23 cellular contexts compared by ENCODE assay signal in genomic region chr16:28876016-28876659, GRCh38. TPM values are rescaled to one million over a fixed set of nuclear protein-coding genes. Genes with fewer than 3 reads are reported as not detected.
DNase-seq lines count a peak whose midpoint lies in the region; ATAC-seq and TF ChIP-seq lines count a peak whose summit lies in the region.
"Had no signal": no experiment of that assay in that cellular context is flagged by ENCODE, and none has a peak within 500 bp of the region (broad histone marks: within the 10 kb centered on the region; RNA-seq: fewer than 3 reads in every experiment).

No MANE protein-coding gene starts in this region.

- H3K27me3 ChIP-seq in left ventricle myocardium inferior (ENCODE audit: low read depth) (peaks cover 9% of the 10 kb centered on the region), skeletal muscle tissue (ENCODE audit: control insufficient read depth in 3 of 3, insufficient read depth in 3 of 3, low read length in 3 of 3) (peaks cover 0 to 5% (median 3%) of the 10 kb centered on the region in 3 donors)

- peak; percentile 56 for DNase-seq in Right ventricle myocardium inferior (ENCODE audit: missing footprints)
- no peak for DNase-seq in left ventricle myocardium inferior
- peak; percentile 11 for DNase-seq in amniotic epithelial cell (ENCODE audit: low read depth)
- DNase-seq in activated T-cell treated with anti-CD3 and anti-CD28 coated beads for 4 hours = no peak
- no peak for DNase-seq in NCI-H345 (lab: John Stamatoyannopoulos, UW)
- DNase-seq: activated CD4-positive, alpha-beta T cell treated with anti-CD3 and anti-CD28 coated beads, Interleukin-2, amount 10 ng/mL, durations not matched to agents 7 days and 5 days; AML-193; DMS79; GF-D8; glutamatergic neuron; HCEC 1CT; left colon; mesenchymal stem cell; NCI-H2171; NCI-H526; sigmoid colon; T-helper 9 cell; trophoblast cell had no signal

- H3K9me3 ChIP-seq in left ventricle myocardium inferior (replicated peaks) = no peaks in the 10 kb centered on the region
- H3K9me3 ChIP-seq in mesodermal cell (ENCODE audit: control insufficient read depth, low read length) = no peaks in the 10 kb centered on the region
- no peaks in the 10 kb centered on the region for H3K9me3 ChIP-seq in skeletal muscle tissue (ENCODE audit: control insufficient read depth in 3 of 3, low read length in 3 of 3)
- H3K9me3 ChIP-seq: sigmoid colon had no signal

- H3K9ac ChIP-seq in skeletal muscle tissue (ENCODE audit: low read depth in 1 of 3, low read length in 3 of 3) = peak overlapping the region; percentile 83 to 89 (median 88)
- H3K9ac ChIP-seq: parathyroid adenoma had no signal

- ATAC-seq in Right ventricle myocardium inferior (no peak), GM21526 (IDR thresholded peaks at IDR 0.05; ENCODE audit: low FRiP score, unreplicated experiment) (no peak)
- ATAC-seq: left colon; natural killer cell treated with Interleukin-12 subunit alpha and Interleukin-12 subunit beta and Interleukin-15 and Interleukin-18, amount 100 ng/mL, for 72 hours had no signal

- no peak overlapping the region for H3K4me3 ChIP-seq in left ventricle myocardium inferior
- no peak overlapping the region for H3K4me3 ChIP-seq in mesodermal cell (ENCODE audit: extremely low read depth, insufficient read depth, low read length, poor library complexity, severe bottlenecking)
- peak overlapping the region; percentile 48 to 67 (median 60) for H3K4me3 ChIP-seq in skeletal muscle tissue (ENCODE audit: low read length in 3 of 3)
- H3K4me3 ChIP-seq: sigmoid colon had no signal

- TF ChIP-seq CTCF in left ventricle myocardium inferior (IDR thresholded peaks at IDR 0.05; ENCODE audit: borderline replicate concordance) = no peak

- intact Hi-C loops in Right ventricle myocardium inferior (cut with DNase I) (no loop called here), left ventricle myocardium inferior (cut with micrococcal nuclease) (no loop called here)

- H3K27ac ChIP-seq in left ventricle myocardium inferior (replicated peaks) (no peak overlapping the region), mesodermal cell (ENCODE audit: low read depth, low read length, severe bottlenecking) (peak overlapping the region; percentile 29), skeletal muscle tissue (ENCODE audit: low read depth, low read length) (peak overlapping the region; percentile 96)
- H3K27ac ChIP-seq: parathyroid adenoma, sigmoid colon had no signal

- 70 to 81% methylated on average over 6 to 15 of the region's 17 CpGs for WGBS in mesodermal cell (ENCODE audit: insufficient coverage in 2 of 2), 2 experiments

- H3K4me1 ChIP-seq in left ventricle myocardium inferior = peaks cover 15% of the 10 kb centered on the region
- peaks cover 19% of the 10 kb centered on the region for H3K4me1 ChIP-seq in mesodermal cell (ENCODE audit: control insufficient read depth, insufficient read depth, low read length, poor library complexity, severe bottlenecking)
- peaks cover 42 to 65% (median 61%) of the 10 kb centered on the region in 3 donors for H3K4me1 ChIP-seq in skeletal muscle tissue (ENCODE audit: control insufficient read depth in 3 of 3, insufficient read depth in 3 of 3, low read length in 3 of 3)
- H3K4me1 ChIP-seq: parathyroid adenoma had no signal

- H3K36me3 ChIP-seq in left ventricle myocardium inferior (peaks cover 36% of the 10 kb centered on the region), mesodermal cell (ENCODE audit: control insufficient read depth, insufficient read depth, low read length) (peaks cover 32% of the 10 kb centered on the region), skeletal muscle tissue (ENCODE audit: control insufficient read depth in 3 of 3, insufficient read depth in 3 of 3, low read length in 3 of 3) (peaks cover 28 to 37% (median 32%) of the 10 kb centered on the region in 3 donors)

RNA-seq across cellular contexts. Expression of gene ATP2A1, which starts 2.1 kb away (rescaled TPM):
- total RNA-seq in Right ventricle myocardium inferior (0.11 TPM), left ventricle myocardium inferior (0.38 TPM), skeletal muscle tissue (502 TPM)
- 2.7 TPM for polyA plus RNA-seq in mesodermal cell (2013, experiment 1 of 2)
- 2.0 TPM for polyA plus RNA-seq in mesodermal cell (2013, experiment 2 of 2)

RNA-seq across cellular contexts. Expression of gene SH2B1, which starts 12.5 kb away (rescaled TPM):
- 41.3 TPM for total RNA-seq in Right ventricle myocardium inferior
- total RNA-seq in left ventricle myocardium inferior = 48.5 TPM
- 36.8 TPM for polyA plus RNA-seq in mesodermal cell (2013, experiment 1 of 2)
- 27.8 TPM for polyA plus RNA-seq in mesodermal cell (2013, experiment 2 of 2)
- 6.8 TPM for total RNA-seq in skeletal muscle tissue

RNA-seq across cellular contexts. Expression of gene TUFM, which starts 30.0 kb away (rescaled TPM):
- 252 TPM for total RNA-seq in Right ventricle myocardium inferior
- total RNA-seq in left ventricle myocardium inferior = 236 TPM
- polyA plus RNA-seq in mesodermal cell (2013, experiment 1 of 2) = 119 TPM
- polyA plus RNA-seq in mesodermal cell (2013, experiment 2 of 2) = 109 TPM
- total RNA-seq in skeletal muscle tissue = 67.8 TPM

RNA-seq across cellular contexts. Expression of gene RABEP2, which starts 48.9 kb away (rescaled TPM):
- 22.3 TPM for total RNA-seq in Right ventricle myocardium inferior
- 17.7 TPM for total RNA-seq in left ventricle myocardium inferior
- 7.3 TPM for polyA plus RNA-seq in mesodermal cell (2013, experiment 1 of 2)
- 7.3 TPM for polyA plus RNA-seq in mesodermal cell (2013, experiment 2 of 2)
- total RNA-seq in skeletal muscle tissue = 11.0 TPM

RNA-seq across cellular contexts. Expression of gene ATXN2L, which starts 53.3 kb away (rescaled TPM):
- total RNA-seq in Right ventricle myocardium inferior = 46.3 TPM
- 51.2 TPM for total RNA-seq in left ventricle myocardium inferior
- 218 TPM for polyA plus RNA-seq in mesodermal cell (2013, experiment 1 of 2)
- polyA plus RNA-seq in mesodermal cell (2013, experiment 2 of 2) = 185 TPM
- 9.9 TPM for total RNA-seq in skeletal muscle tissue

Comparison
In these comparisons a context has a peak if more than half of its experiments do, and no peak if none do; other contexts are left out.
1. DNase-seq: peak in Right ventricle myocardium inferior (single experiment) and amniotic epithelial cell (single experiment); none in left ventricle myocardium inferior (single experiment), activated T-cell treated with anti-CD3 and anti-CD28 coated beads for 4 hours (single experiment) and NCI-H345 (single experiment).
2. H3K4me3 ChIP-seq: peak in skeletal muscle tissue (3 of 3); none in left ventricle myocardium inferior (single experiment) and mesodermal cell (single experiment).
3. RNA of gene ATP2A1, which starts 2.1 kb away (total RNA-seq): 502 TPM in skeletal muscle tissue (single experiment); 0.38 TPM in left ventricle myocardium inferior (single experiment) and 0.11 TPM in Right ventricle myocardium inferior (single experiment); every median in the first group is over 100 times any median in the second.